10 cellular contexts compared by ENCODE assay signal in the genomic region with DNA sequence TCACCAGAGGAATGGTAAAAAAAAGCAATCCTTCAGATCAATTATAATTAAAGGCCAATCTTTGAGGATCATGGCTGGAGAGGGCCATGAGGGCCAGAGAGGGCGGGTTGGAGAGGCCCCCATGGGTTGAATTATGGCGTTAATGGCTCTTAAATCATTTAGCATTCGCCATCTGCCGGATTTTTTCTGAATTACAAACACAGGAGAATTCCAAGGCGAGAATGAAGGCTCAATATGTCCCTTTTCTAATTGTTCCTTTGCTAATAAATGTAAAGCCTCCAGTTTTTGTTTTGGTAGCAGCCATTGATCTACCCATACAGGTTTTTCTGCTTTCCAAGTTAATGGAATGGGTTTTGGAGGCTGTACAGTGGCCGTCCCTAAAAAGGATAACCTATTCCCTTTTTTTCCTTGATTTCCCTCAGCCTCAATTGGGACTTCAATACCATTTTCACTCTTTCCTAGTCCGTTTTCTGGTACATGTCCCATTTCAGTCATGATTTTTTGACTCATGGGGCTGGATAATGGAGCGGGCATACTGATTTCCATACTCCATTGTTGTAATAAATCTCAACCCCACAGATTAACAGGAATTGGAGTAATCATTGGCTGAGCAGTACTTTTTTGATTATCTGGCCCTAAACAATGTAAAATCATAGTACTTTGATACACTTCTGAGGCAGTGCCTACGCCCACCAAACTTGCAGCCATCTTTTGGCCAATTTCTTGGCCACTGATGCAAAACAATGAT. TPM values are rescaled to one million over a fixed set of nuclear protein-coding genes. Genes with fewer than 3 reads are reported as not detected.
DNase-seq lines count a peak whose midpoint lies in the region; TF ChIP-seq lines count a peak whose summit lies in the region.
"Had no signal": no experiment of that assay in that cellular context is flagged by ENCODE, and none has a peak within 500 bp of the region (broad histone marks: within the 10 kb centered on the region; RNA-seq: fewer than 3 reads in every experiment).

No MANE protein-coding gene starts in this region.

- CTCF ChIA-PET in Caco-2 (lab: Charles Lee) = no interaction called here

- H3K4me3 Mint-ChIP-seq in Caco-2 (ENCODE audit: unreplicated experiment) = peak overlapping the region; percentile 15
- no peak overlapping the region for H3K4me3 Mint-ChIP-seq in nephron
- H3K4me3 Mint-ChIP-seq: stimulated activated naive CD8-positive, alpha-beta T cell treated with anti-CD3 and anti-CD28 coated beads, Interleukin-15, Interleukin-2, amounts not matched to agents 100 ng/mL and 50 ng/mL, for 24 hours had no signal

- TF ChIP-seq CTCF in Caco-2 (IDR thresholded peaks at IDR 0.05; ENCODE audit: insufficient read depth in 1 of 2, low read depth in 1 of 2, low read length in 1 of 2, severe bottlenecking in 1 of 2, unreplicated experiment in 1 of 2) = peak in 1 of 2 experiments; percentile 68
- TF ChIP-seq CTCF in ascending aorta (IDR thresholded peaks at IDR 0.05) = peak in 2 of 3 experiments; percentile 13 to 48
- peak; percentile 56 to 61 (median 59) for TF ChIP-seq CTCF in nephron (IDR thresholded peaks at IDR 0.05; ENCODE audit: unreplicated experiment in 3 of 3)

- intact Hi-C loops in Caco-2 (cut with micrococcal nuclease; ENCODE audit: unreplicated experiment) = loop anchor here (1.0 kb wide), 1 partner anchor 18 kb away; no protein-coding TSS in a partner anchor
- intact Hi-C loops in ascending aorta (cut with DNase I) = no loop called here

- no peak overlapping the region for H3K27ac ChIP-seq in ascending aorta

- H3K27me3 ChIP-seq in Caco-2 (replicated peaks; ENCODE audit: control insufficient read depth, insufficient read depth, low read length) = no peaks in the 10 kb centered on the region
- no peaks in the 10 kb centered on the region for H3K27me3 ChIP-seq in ascending aorta

- H3K9me3 Mint-ChIP-seq in Caco-2 (ENCODE audit: unreplicated experiment) = peaks cover 2% of the 10 kb centered on the region
- no peaks in the 10 kb centered on the region for H3K9me3 Mint-ChIP-seq in nephron
- H3K9me3 Mint-ChIP-seq: stimulated activated naive CD8-positive, alpha-beta T cell treated with anti-CD3 and anti-CD28 coated beads, Interleukin-15, Interleukin-2, amounts not matched to agents 100 ng/mL and 50 ng/mL, for 24 hours had no signal

- BruUV-seq in Caco-2 (replicated peaks; lab: Mats Ljungman, UMichigan) = TSS peak; percentile 81

- H3K36me3 Mint-ChIP-seq in Caco-2 (ENCODE audit: insufficient read depth, unreplicated experiment) (peaks cover 10% of the 10 kb centered on the region), nephron (ENCODE audit: low read depth) (no peaks in the 10 kb centered on the region)

- H3K4me1 Mint-ChIP-seq in Caco-2 (ENCODE audit: low read depth, unreplicated experiment) (peaks cover 71% of the 10 kb centered on the region), nephron (peaks cover 53% of the 10 kb centered on the region)

- peak in 1 of 2 experiments; percentile 62 for DNase-seq in Caco-2
- peak; percentile 69 for DNase-seq in HT-29 (ENCODE audit: low spot score)
- no peak for DNase-seq in ascending aorta (ENCODE audit: low spot score in 2 of 2)
- DNase-seq in NCI-H2029 treated with DMSO at 0.1 percent for 48 hours (lab: John Stamatoyannopoulos, UW) = no peak
- no peak for DNase-seq in ecto neural progenitor cell (ENCODE audit: low spot score)
- no peak for DNase-seq in GOT3 (lab: John Stamatoyannopoulos, UW)
- no peak for DNase-seq in GDM1 (lab: John Stamatoyannopoulos, UW)

- H3K36me3 ChIP-seq in Caco-2 (ENCODE audit: control insufficient read depth, insufficient read depth, low read length) = no peaks in the 10 kb centered on the region
- no peaks in the 10 kb centered on the region for H3K36me3 ChIP-seq in ascending aorta

- H3K9me3 ChIP-seq in Caco-2 (no peaks in the 10 kb centered on the region), ascending aorta (no peaks in the 10 kb centered on the region)

- H3K27ac Mint-ChIP-seq in Caco-2 (ENCODE audit: unreplicated experiment) (peak overlapping the region; percentile 25), nephron (no peak overlapping the region)
- H3K27ac Mint-ChIP-seq: stimulated activated naive CD8-positive, alpha-beta T cell treated with anti-CD3 and anti-CD28 coated beads, Interleukin-15, Interleukin-2, amounts not matched to agents 100 ng/mL and 50 ng/mL, for 24 hours had no signal

- H3K4me3 ChIP-seq in Caco-2 (ENCODE audit: low read depth, low read length) = no peak overlapping the region
- no peak overlapping the region for H3K4me3 ChIP-seq in ascending aorta

- peaks cover 57% of the 10 kb centered on the region for H3K4me1 ChIP-seq in Caco-2
- H3K4me1 ChIP-seq in ascending aorta = no peaks in the 10 kb centered on the region

- POLR2A ChIA-PET in Caco-2 (lab: Charles Lee) = no interaction called here

- H3K27me3 Mint-ChIP-seq in Caco-2 (ENCODE audit: insufficient read depth, unreplicated experiment) = no peaks in the 10 kb centered on the region
- H3K27me3 Mint-ChIP-seq in nephron (ENCODE audit: low read depth) = peaks cover 31% of the 10 kb centered on the region
- H3K27me3 Mint-ChIP-seq: stimulated activated naive CD8-positive, alpha-beta T cell treated with anti-CD3 and anti-CD28 coated beads, Interleukin-15, Interleukin-2, amounts not matched to agents 100 ng/mL and 50 ng/mL, for 24 hours had no signal

RNA-seq across cellular contexts. Expression of gene TMEM141, which starts 6.7 kb away (rescaled TPM):
- total RNA-seq in Caco-2 (2022) (107 and 122 TPM in 2 replicates), ascending aorta (10.9 TPM)
- 357 and 376 TPM in 2 replicates for total RNA-seq in HT-29 (2014; rRNA removed; shearing (Covaris generic))

RNA-seq across cellular contexts. Expression of gene CCDC183, which starts 11.7 kb away (rescaled TPM):
- 4.2 and 5.8 TPM in 2 replicates for total RNA-seq in Caco-2 (2022)
- total RNA-seq in HT-29 (2014; rRNA removed; shearing (Covaris generic)) = 9.0 and 10.4 TPM in 2 replicates
- total RNA-seq in ascending aorta = not detected

RNA-seq across cellular contexts. Expression of gene LCN15, which starts 20.1 kb away (rescaled TPM):
- not detected in 2 replicates for total RNA-seq in Caco-2 (2022)
- 0.60 TPM in 1 of 2 replicates, not detected in the other for total RNA-seq in HT-29 (2014; rRNA removed; shearing (Covaris generic))
- not detected for total RNA-seq in ascending aorta
- total RNA-seq: LHCN-M2 had no signal

RNA-seq across cellular contexts. Expression of gene RABL6, which starts 23.3 kb away (rescaled TPM):
- total RNA-seq in Caco-2 (2022) (134 and 138 TPM in 2 replicates), ascending aorta (70.9 TPM)
- total RNA-seq in HT-29 (2014; rRNA removed; shearing (Covaris generic)) = 242 and 247 TPM in 2 replicates

RNA-seq across cellular contexts. Expression of gene LCN8, which starts 26.4 kb away (rescaled TPM):
- total RNA-seq in Caco-2 (2022) = not detected in 2 replicates
- total RNA-seq in HT-29 (2014; rRNA removed; shearing (Covaris generic)) = not detected in 2 replicates
- not detected for total RNA-seq in ascending aorta
- total RNA-seq: LHCN-M2 had no signal
